In the genomic region with DNA sequence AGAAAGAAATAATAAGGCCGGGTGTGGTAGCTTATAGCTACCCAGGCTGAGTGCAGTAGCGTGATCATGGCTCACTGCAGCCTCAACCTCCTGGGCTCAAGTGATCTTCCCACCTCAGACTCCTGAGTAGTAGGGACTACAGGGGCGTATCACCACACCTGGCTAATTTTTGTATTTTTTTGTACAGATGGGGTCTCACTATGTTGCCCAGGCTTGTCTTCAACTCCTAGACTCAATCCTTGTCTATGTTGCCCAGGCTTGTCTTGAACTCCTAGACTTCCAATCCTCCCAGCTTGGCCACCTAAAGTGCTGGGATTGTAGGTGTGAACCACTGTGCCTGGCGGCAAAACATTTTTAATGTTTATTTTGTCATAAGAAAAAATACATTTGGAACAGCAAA, we compare ENCODE assay signal across 30 cellular contexts. TPM values are rescaled to one million over a fixed set of nuclear protein-coding genes. Genes with fewer than 3 reads are reported as not detected.
"Had no signal": no experiment of that assay in that cellular context is flagged by ENCODE, and none has a peak within 500 bp of the region (broad histone marks: within the 10 kb centered on the region; RNA-seq: fewer than 3 reads in every experiment).

No MANE protein-coding gene starts in this region.

- H3K27me3 Mint-ChIP-seq: dendritic cell treated with granulocyte-macrophage colony-stimulating factor and Interleukin-4, amounts not matched to agents 40 ng/mL and 50 ng/mL, for 4 days; effector memory CD8-positive, alpha-beta T cell had no signal

- H3K4me1 Mint-ChIP-seq: endodermal cell had no signal

- H3K9me3 Mint-ChIP-seq: dendritic cell treated with granulocyte-macrophage colony-stimulating factor and Interleukin-4, amounts not matched to agents 40 ng/mL and 50 ng/mL, for 4 days; effector memory CD8-positive, alpha-beta T cell; mesothelial cell of epicardium had no signal

- H3K36me3 ChIP-seq: colonic mucosa, lower lobe of right lung had no signal

- H3K4me3 ChIP-seq: colonic mucosa, esophagus squamous epithelium, gastrocnemius medialis, heart right ventricle, left lung, lower lobe of right lung had no signal

- H3K4me1 ChIP-seq: colonic mucosa, esophagus squamous epithelium, gastrocnemius medialis, left lung, lower lobe of right lung had no signal

- H3K27me3 ChIP-seq: colonic mucosa, esophagus squamous epithelium, gastrocnemius medialis, heart right ventricle, left lung had no signal

- ATAC-seq: effector memory CD8-positive, alpha-beta T cell; esophagus mucosa; gastrocnemius medialis; heart right ventricle; left cardiac atrium; left lung; left ventricle myocardium superior; lower lobe of right lung had no signal

- H3K27ac ChIP-seq: colonic mucosa, epithelial cell of prostate, esophagus squamous epithelium, gastrocnemius medialis, heart right ventricle, left lung, lower lobe of right lung had no signal

- H3K27ac Mint-ChIP-seq: dendritic cell treated with granulocyte-macrophage colony-stimulating factor and Interleukin-4, amounts not matched to agents 40 ng/mL and 50 ng/mL, for 4 days; effector memory CD8-positive, alpha-beta T cell; endodermal cell had no signal

- H3K9me3 ChIP-seq: colonic mucosa, esophagus squamous epithelium, gastrocnemius medialis, left lung, lower lobe of right lung had no signal

- DNase-seq: colonic mucosa; cortex of kidney; effector CD8-positive, alpha-beta T cell; effector memory CD8-positive, alpha-beta T cell; endodermal cell; erythroblast; esophagus squamous epithelium; foreskin fibroblast; foreskin melanocyte; gastrocnemius medialis; glutamatergic neuron; head of caudate nucleus; heart right ventricle; hippocampal formation; left cardiac atrium; left lung; left ventricle myocardium superior; lower lobe of right lung; mesenchymal stem cell had no signal

- H3K4me3 Mint-ChIP-seq: dendritic cell treated with granulocyte-macrophage colony-stimulating factor and Interleukin-4, amounts not matched to agents 40 ng/mL and 50 ng/mL, for 4 days; effector memory CD8-positive, alpha-beta T cell; endodermal cell; mesothelial cell of epicardium had no signal

- FAIRE-seq: endometrium, islet of Langerhans, keratinocyte had no signal

RNA-seq across cellular contexts. Expression of gene MIXL1, which starts 30.5 kb away (rescaled TPM):
- total RNA-seq: colonic mucosa, esophagus mucosa, esophagus squamous epithelium, gastrocnemius medialis, left cardiac atrium, left ventricle myocardium superior, lower leg skin, mesenteric fat pad, mononuclear cell, mucosa of gallbladder had no signal
- polyA plus RNA-seq: keratinocyte had no signal
